ENCODE assay signal across 21 cellular contexts in the genomic region with DNA sequence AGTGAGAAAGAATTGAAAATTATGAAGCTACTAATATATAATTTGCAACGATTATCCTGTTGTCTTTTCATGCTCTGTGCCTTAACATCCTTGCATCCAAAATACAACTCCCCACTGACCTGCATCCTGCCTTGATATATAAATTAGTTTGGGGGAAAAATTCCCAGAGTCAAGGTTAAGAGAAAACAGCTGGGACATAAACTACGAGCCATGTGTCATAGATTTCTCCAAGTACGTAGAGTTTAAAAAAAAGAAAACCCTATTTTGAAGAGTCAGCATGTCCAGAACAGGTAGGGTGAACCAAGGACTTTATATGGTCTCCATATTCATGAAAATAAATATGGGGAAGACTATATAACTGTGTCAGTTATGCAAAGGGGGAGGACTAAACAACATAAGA.
DNase-seq lines count a peak whose midpoint lies in the region; ATAC-seq, FAIRE-seq and TF ChIP-seq lines count a peak whose summit lies in the region.
"Had no signal": no experiment of that assay in that cellular context is flagged by ENCODE, and none has a peak within 500 bp of the region (broad histone marks: within the 10 kb centered on the region; RNA-seq: fewer than 3 reads in every experiment).

No MANE protein-coding gene starts in this region.

- H3K4me3 ChIP-seq in HFF-Myc (replicated peaks; ENCODE audit: low read depth, low read length) (no peak overlapping the region), K562 (no peak overlapping the region), foreskin fibroblast (ENCODE audit: low read depth in 1 of 2, low read length in 2 of 2) (no peak overlapping the region), psoas muscle (no peak overlapping the region)
- H3K4me3 ChIP-seq: Peyer's patch had no signal

- no peak for TF ChIP-seq EP300 in K562 (IDR thresholded peaks at IDR 0.05; ENCODE audit: low read length)

- TF ChIP-seq POLR2A in K562 (conservative IDR thresholded peaks at IDR 0.05) = no peak

- H2AFZ ChIP-seq in K562 (ENCODE audit: low read depth, low read length) = no peak overlapping the region

- H3K27ac ChIP-seq in K562 (ENCODE audit: extremely low read depth, low read depth, low read length) (no peak overlapping the region), psoas muscle (peak overlapping the region; percentile 47)
- H3K27ac ChIP-seq: C4-2B, Peyer's patch had no signal

- H3K9me3 ChIP-seq in K562 (replicated peaks; ENCODE audit: control insufficient read depth, insufficient read depth, low read depth, low read length) (no peaks in the 10 kb centered on the region), psoas muscle (no peaks in the 10 kb centered on the region)
- H3K9me3 ChIP-seq: Peyer's patch, SK-N-SH had no signal

- H3K36me3 ChIP-seq in K562 (ENCODE audit: control insufficient read depth, insufficient read depth, low read length) (no peaks in the 10 kb centered on the region), psoas muscle (ENCODE audit: insufficient read depth in 1 of 2, low read depth in 1 of 2) (no peaks in the 10 kb centered on the region)
- H3K36me3 ChIP-seq: Peyer's patch had no signal

- TF ChIP-seq RAD21 in K562 (CRISPR knock-in tag; conservative IDR thresholded peaks at IDR 0.05 in 1 of 2, IDR thresholded peaks at IDR 0.05 in 1 of 2) = no peak

- in situ Hi-C loops in K562 (cut with MboI) = no loop called here

- peak; percentile 33 for DNase-seq in HFF-Myc (ENCODE audit: extremely low read depth, low read depth)
- no peak for DNase-seq in K562 (ENCODE audit: extremely low read depth in 1 of 4, low spot score in 3 of 4)
- DNase-seq in foreskin fibroblast = peak; percentile 20 to 67
- no peak for DNase-seq in psoas muscle
- no peak for DNase-seq in NCI-H524 treated with DMSO at 0.1 percent for 48 hours (lab: John Stamatoyannopoulos, UW)
- no peak for DNase-seq in HEK293T (ENCODE audit: extremely low spot score)
- DNase-seq: ACHN; AML-193; HFFc6; MM.1S; NCI-H1436 treated with DMSO at 0.1 percent for 48 hours; NCI-H2029; NCI-H446 treated with DMSO at 0.1 percent for 48 hours; NCI-H748 treated with DMSO at 0.1 percent for 48 hours; NK-92 treated with Interleukin-12 subunit alpha and Interleukin-12 subunit beta, amount 100 ng/mL, for 24 hours; Peyer's patch had no signal

- WGBS in K562 (ENCODE audit: insufficient coverage, low coverage, missing lambda C conversion rate) = 0% methylated on average over 3 of the region's 3 CpGs
- WGBS in psoas muscle, 3 donors = 32 to 54% (median 33%) methylated on average over 3 of the region's 3 CpGs

- intact Hi-C loops in K562 (cut with micrococcal nuclease) (no loop called here), psoas muscle (cut with DNase I) (loop anchor here in 1 of 2 donors (5.0 to 10.0 kb wide), 2 partner anchors 99 to 124 kb away; a partner anchor contains a TSS)

- H3K9me1 ChIP-seq in K562 (ENCODE audit: control insufficient read depth, insufficient read depth, low read length) = no peaks in the 10 kb centered on the region

- no peaks in the 10 kb centered on the region for H3K79me2 ChIP-seq in K562 (ENCODE audit: control insufficient read depth, insufficient read depth, low read length)

- no peak for FAIRE-seq in K562 (lab: Jason Lieb, UNC)
- FAIRE-seq: G401.6, GM19239 had no signal

- H4K20me1 ChIP-seq in K562 (replicated peaks; ENCODE audit: control insufficient read depth, insufficient read depth, low read length) = no peaks in the 10 kb centered on the region

- BruUV-seq in K562 (replicated peaks; lab: Mats Ljungman, UMichigan) = no TSS peak

- ATAC-seq in K562 (no peak), psoas muscle (no peak), HG03280 (IDR thresholded peaks at IDR 0.05; ENCODE audit: unreplicated experiment) (no peak)

- H3K4me2 ChIP-seq in K562 (ENCODE audit: insufficient read depth, low read length) = no peak overlapping the region
- H3K4me2 ChIP-seq: SK-N-SH had no signal

- H3K4me1 ChIP-seq in K562 (replicated peaks in 1 of 2; ENCODE audit: control insufficient read depth in 2 of 2, insufficient read depth in 2 of 2, low read length in 2 of 2) = no peaks in the 10 kb centered on the region
- H3K4me1 ChIP-seq in psoas muscle = peaks cover 11% of the 10 kb centered on the region
- H3K4me1 ChIP-seq: Peyer's patch had no signal

- POLR2A ChIA-PET in K562 (lab: Yijun Ruan, JAX) = no interaction called here
- POLR2A ChIA-PET in HEK293T (lab: Yijun Ruan, JAX) = no interaction called here

- TF ChIP-seq CTCF in HFF-Myc (IDR thresholded peaks at IDR 0.05; ENCODE audit: low read depth, low read length, missing control alignments) = no peak
- TF ChIP-seq CTCF in K562 (IDR thresholded peaks at IDR 0.05 in 2 of 3, conservative IDR thresholded peaks at IDR 0.05 in 1 of 3; ENCODE audit: insufficient read depth in 2 of 3, low read depth in 1 of 3, low read length in 3 of 3) = no peak
- TF ChIP-seq CTCF in foreskin fibroblast (IDR thresholded peaks at IDR 0.05; ENCODE audit: low read depth, low read length) = no peak
- no peak for TF ChIP-seq CTCF in psoas muscle (IDR thresholded peaks at IDR 0.05)

- no peak overlapping the region for H3K9ac ChIP-seq in K562 (ENCODE audit: insufficient read depth in 1 of 2, low read depth in 2 of 2, low read length in 2 of 2)
- H3K9ac ChIP-seq: SK-N-SH had no signal

- CTCF ChIA-PET in K562 (lab: Yijun Ruan, JAX; ENCODE audit: low intra/inter-chr PET ratio) = no interaction called here
- CTCF ChIA-PET in HEK293T (lab: Yijun Ruan, JAX) = no interaction called here

- no peaks in the 10 kb centered on the region for H3K27me3 ChIP-seq in K562 (ENCODE audit: control insufficient read depth in 2 of 2, insufficient read depth in 2 of 2, low read length in 2 of 2)
- no peaks in the 10 kb centered on the region for H3K27me3 ChIP-seq in psoas muscle (ENCODE audit: insufficient read depth in 3 of 3, low read length in 2 of 3)
- H3K27me3 ChIP-seq: Peyer's patch had no signal

TF ChIP-seq in K562, 482 proteins besides CTCF, POLR2A, EP300 and RAD21:
- TF ChIP-seq ZNF316 (IDR thresholded peaks at IDR 0.05) (peak; percentile 21; the same call in 1 of the 2 replicates), CBX3 (IDR thresholded peaks at IDR 0.05; ENCODE audit: borderline replicate concordance in 1 of 2, low read length in 2 of 2) (no peak)

TF ChIP-seq in HEK293T, 16 proteins besides CTCF, POLR2A, EP300 and RAD21:
- TF ChIP-seq FOXA1 (IDR thresholded peaks at IDR 0.05) (no peak), TARDBP (IDR thresholded peaks at IDR 0.05) (no peak), FOXM1 (IDR thresholded peaks at IDR 0.05; ENCODE audit: borderline replicate concordance) (no peak), SP1 (IDR thresholded peaks at IDR 0.05) (no peak), BHLHE40 (IDR thresholded peaks at IDR 0.05; ENCODE audit: borderline replicate concordance) (no peak), ELF4 (IDR thresholded peaks at IDR 0.05) (no peak), CTBP1 (IDR thresholded peaks at IDR 0.05; ENCODE audit: borderline replicate concordance) (no peak), L3MBTL2 (conservative IDR thresholded peaks at IDR 0.05) (no peak), ARNT (IDR thresholded peaks at IDR 0.05) (no peak), NFRKB (IDR thresholded peaks at IDR 0.05) (no peak), SUZ12 (IDR thresholded peaks at IDR 0.05) (no peak)
- TF ChIP-seq, protein P1, sequence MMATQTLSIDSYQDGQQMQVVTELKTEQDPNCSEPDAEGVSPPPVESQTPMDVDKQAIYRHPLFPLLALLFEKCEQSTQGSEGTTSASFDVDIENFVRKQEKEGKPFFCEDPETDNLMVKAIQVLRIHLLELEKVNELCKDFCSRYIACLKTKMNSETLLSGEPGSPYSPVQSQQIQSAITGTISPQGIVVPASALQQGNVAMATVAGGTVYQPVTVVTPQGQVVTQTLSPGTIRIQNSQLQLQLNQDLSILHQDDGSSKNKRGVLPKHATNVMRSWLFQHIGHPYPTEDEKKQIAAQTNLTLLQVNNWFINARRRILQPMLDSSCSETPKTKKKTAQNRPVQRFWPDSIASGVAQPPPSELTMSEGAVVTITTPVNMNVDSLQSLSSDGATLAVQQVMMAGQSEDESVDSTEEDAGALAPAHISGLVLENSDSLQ (IDR thresholded peaks at IDR 0.05) = no peak
TF ChIP-seq in HEK293T: peak in this region for 0.

Comparison
In these comparisons a context has a peak if more than half of its experiments do, and no peak if none do; other contexts are left out.
1. DNase-seq: peak in HFF-Myc (single experiment) and foreskin fibroblast (2 of 2); none in K562 (0 of 4), psoas muscle (0 of 2), NCI-H524 treated with DMSO at 0.1 percent for 48 hours (single experiment) and HEK293T (single experiment).